Comparison of ENCODE assay signal across 8 cellular contexts in genomic region chr7:71733108-71733870, GRCh38.
DNase-seq lines count a peak whose midpoint lies in the region; ATAC-seq and TF ChIP-seq lines count a peak whose summit lies in the region.

No MANE protein-coding gene starts in this region.

- H3K27ac ChIP-seq in left ventricle myocardium inferior (replicated peaks), result no peak overlapping the region
- H3K27ac ChIP-seq in vagina, result no peak overlapping the region

- DNase-seq in GM12864 (ENCODE audit: low read depth) (peak; percentile 22), Kasumi-1 (lab: John Stamatoyannopoulos, UW) (peak; percentile 77), SK-MEL-5 (ENCODE audit: low read depth, low spot score) (peak; percentile 84), left ventricle myocardium inferior (peak; percentile 72), posterior vena cava (ENCODE audit: low spot score) (peak; percentile 95), vagina (ENCODE audit: extremely low spot score in 2 of 2) (no peak)
- DNase-seq in activated naive CD8-positive, alpha-beta T cell treated with anti-CD3 and anti-CD28 coated beads, Interleukin-2, amount 50 U/mL, for 16 hours (ENCODE audit: low read depth, low spot score), result peak; percentile 27

- no peaks in the 10 kb centered on the region for H3K9me3 ChIP-seq in left ventricle myocardium inferior (replicated peaks)
- no peaks in the 10 kb centered on the region for H3K9me3 ChIP-seq in vagina

- ATAC-seq in GM21825 (IDR thresholded peaks at IDR 0.05; ENCODE audit: unreplicated experiment), result no peak

- TF ChIP-seq CTCF in GM12864 (IDR thresholded peaks at IDR 0.05; ENCODE audit: low read depth, low read length, missing control alignments) (peak; percentile 81), left ventricle myocardium inferior (IDR thresholded peaks at IDR 0.05; ENCODE audit: borderline replicate concordance) (peak; percentile 90), vagina (IDR thresholded peaks at IDR 0.05) (peak; percentile 79 to 88 (median 82))

- H3K4me3 ChIP-seq in GM12864 (ENCODE audit: low read depth, low read length) (no peak overlapping the region), left ventricle myocardium inferior (peak overlapping the region; percentile 53), vagina (no peak overlapping the region)

- H3K27me3 ChIP-seq in left ventricle myocardium inferior (ENCODE audit: low read depth) (peaks cover 12% of the 10 kb centered on the region), vagina (no peaks in the 10 kb centered on the region)

- H3K36me3 ChIP-seq in left ventricle myocardium inferior, result no peaks in the 10 kb centered on the region
- H3K36me3 ChIP-seq in vagina, result no peaks in the 10 kb centered on the region

- H3K4me1 ChIP-seq in left ventricle myocardium inferior (no peaks in the 10 kb centered on the region), vagina (no peaks in the 10 kb centered on the region)

- intact Hi-C loops in left ventricle myocardium inferior (cut with micrococcal nuclease), result no loop called here
- intact Hi-C loops in posterior vena cava (cut with DNase I), result loop anchor here (2.0 to 10.0 kb wide), 5 partner anchors 421 to 908 kb away; no protein-coding TSS in a partner anchor
- intact Hi-C loops in vagina (cut with DNase I), result loop anchor here (10.0 kb wide), 2 partner anchors 878 to 908 kb away; no protein-coding TSS in a partner anchor

- in situ Hi-C loops in SK-MEL-5 (cut with HindIII; ENCODE audit: low pct_unique_long_range_greater_than_20kb, low sequenced_read_pairs), result no loop called here

- no peak for TF ChIP-seq POLR2A in vagina (IDR thresholded peaks at IDR 0.05)

Comparison
In these comparisons a context has a peak if more than half of its experiments do, and no peak if none do; other contexts are left out.
1. DNase-seq: peak in GM12864 (single experiment), Kasumi-1 (2 of 2), SK-MEL-5 (single experiment), activated naive CD8-positive, alpha-beta T cell treated with anti-CD3 and anti-CD28 coated beads, Interleukin-2, amount 50 U/mL, for 16 hours (single experiment), left ventricle myocardium inferior (single experiment) and posterior vena cava (single experiment); none in vagina (0 of 2).
2. Peak in every context shown above with its lines, with median percentiles within 50 percentile points of each other: CTCF ChIP-seq.